ENCODE assay signal across 9 cellular contexts in the genomic region with DNA sequence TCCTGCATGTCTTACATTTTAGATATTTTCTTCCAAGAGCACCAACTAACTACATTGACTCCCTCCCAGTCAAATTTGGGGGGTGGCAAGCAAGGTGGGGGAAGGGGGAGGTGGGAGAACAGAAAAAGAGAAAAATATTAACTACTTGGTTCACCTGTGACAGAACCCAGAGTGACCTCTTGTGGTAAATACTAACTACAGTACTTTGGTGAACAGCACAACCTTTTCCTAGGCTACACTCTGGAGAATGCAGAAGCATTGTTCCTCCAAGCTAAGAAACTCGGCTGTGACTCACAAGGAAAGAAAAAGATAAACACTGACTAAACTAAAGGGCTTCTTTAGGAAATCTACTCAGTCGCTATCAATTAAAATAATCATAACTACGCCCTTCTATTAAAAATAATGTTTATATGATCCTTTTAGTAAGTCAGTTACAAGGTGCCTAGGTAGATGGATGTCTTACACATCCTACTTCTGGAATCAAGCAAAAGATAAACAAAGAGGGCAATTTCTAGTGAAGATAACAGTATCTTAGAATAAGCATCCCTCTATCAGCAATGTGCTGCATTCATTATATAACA. TPM values are rescaled to one million over a fixed set of nuclear protein-coding genes. Genes with fewer than 3 reads are reported as not detected.
A peak's percentile ranks its signal among the peaks of the same experiment; 100 is the strongest.
DNase-seq lines count a peak whose midpoint lies in the region; ATAC-seq and TF ChIP-seq lines count a peak whose summit lies in the region.
"Had no signal": no experiment of that assay in that cellular context is flagged by ENCODE, and none has a peak within 500 bp of the region (broad histone marks: within the 10 kb centered on the region; RNA-seq: fewer than 3 reads in every experiment).

No MANE protein-coding gene starts in this region.

- peak; percentile 93 for ATAC-seq in GM23338
- ATAC-seq in omental fat pad (ENCODE audit: low FRiP score), result peak; percentile 90
- no peak for ATAC-seq in activated CD8-positive, alpha-beta T cell treated with anti-CD3 and anti-CD28 coated beads for 36 hours
- no peak for ATAC-seq in HG02571 (IDR thresholded peaks at IDR 0.05; ENCODE audit: unreplicated experiment)

- H3K4me2 ChIP-seq in GM23338 (no peak overlapping the region), mammary epithelial cell (ENCODE audit: insufficient read depth, low read depth, low read length) (no peak overlapping the region)

- 41% methylated on average over 3 of the region's 3 CpGs for WGBS in mammary epithelial cell (ENCODE audit: low coverage, missing lambda C conversion rate)

- H3K27me3 Mint-ChIP-seq in GM23338 (ENCODE audit: insufficient read depth, low read depth, poor library complexity), result peaks cover 5% of the 10 kb centered on the region
- peaks cover 13% of the 10 kb centered on the region for H3K27me3 Mint-ChIP-seq in activated CD8-positive, alpha-beta T cell treated with anti-CD3 and anti-CD28 coated beads for 36 hours
- peaks cover 16% of the 10 kb centered on the region for H3K27me3 Mint-ChIP-seq in T-helper 2 cell treated with Interferon-gamma antibody and Interleukin-4, amounts not matched to agents 5 μg/mL and 100 μg/mL, for 36 hours (ENCODE audit: low read depth)

- H3K4me1 Mint-ChIP-seq in GM23338, result peaks cover 18% of the 10 kb centered on the region
- no peaks in the 10 kb centered on the region for H3K4me1 Mint-ChIP-seq in activated CD8-positive, alpha-beta T cell treated with anti-CD3 and anti-CD28 coated beads for 36 hours (ENCODE audit: low read depth)
- no peaks in the 10 kb centered on the region for H3K4me1 Mint-ChIP-seq in T-helper 2 cell treated with Interferon-gamma antibody and Interleukin-4, amounts not matched to agents 5 μg/mL and 100 μg/mL, for 36 hours (ENCODE audit: low read depth)

- dilution Hi-C loops in mammary epithelial cell (cut with HindIII; ENCODE audit: low sequenced_read_pairs), result no loop called here

- CTCF ChIA-PET in mammary epithelial cell (lab: Charles Lee; ENCODE audit: low non-redundant PET), result no interaction called here
- CTCF ChIA-PET in activated CD8-positive, alpha-beta T cell treated with anti-CD3 and anti-CD28 coated beads for 36 hours (lab: Charles Lee), result no interaction called here

- TF ChIP-seq CTCF in GM23338 (conservative IDR thresholded peaks at IDR 0.05; ENCODE audit: low read depth in 2 of 2) (peak; percentile 63 to 73), mammary epithelial cell (conservative IDR thresholded peaks at IDR 0.05 in 1 of 2, IDR thresholded peaks at IDR 0.05 in 1 of 2; ENCODE audit: extremely low read depth in 1 of 2, insufficient read depth in 1 of 2, low read depth in 1 of 2, low read length in 2 of 2) (peak; percentile 40 to 65), omental fat pad (IDR thresholded peaks at IDR 0.05) (no peak)
- no peak for TF ChIP-seq CTCF in activated CD8-positive, alpha-beta T cell treated with anti-CD3 and anti-CD28 coated beads for 36 hours (IDR thresholded peaks at IDR 0.05)

- H3K27me3 ChIP-seq in GM23338 (ENCODE audit: insufficient read depth) (peaks cover 23% of the 10 kb centered on the region), mammary epithelial cell (ENCODE audit: insufficient read depth, low read length) (no peaks in the 10 kb centered on the region)

- DNase-seq in GM23338 (ENCODE audit: low spot score), result peak; percentile 81
- DNase-seq in NCI-H2107 (lab: John Stamatoyannopoulos, UW), result peak; percentile 21
- peak; percentile 74 for DNase-seq in mammary epithelial cell
- DNase-seq in omental fat pad (ENCODE audit: low spot score), result no peak
- no peak for DNase-seq in SKM-1 treated with dmso at 0.1 percent for 144 hours (lab: John Stamatoyannopoulos, UW; ENCODE audit: unreplicated experiment)
- DNase-seq in activated CD8-positive, alpha-beta T cell treated with anti-CD3 and anti-CD28 coated beads for 36 hours, result no peak
- no peak for DNase-seq in T-helper 2 cell treated with Interferon-gamma antibody and Interleukin-4, amounts not matched to agents 5 μg/mL and 100 μg/mL, for 36 hours (ENCODE audit: low spot score)
- DNase-seq: activated effector memory CD4-positive, alpha-beta T cell treated with anti-CD3 and anti-CD28 coated beads, Interleukin-2, amount 50 U/mL, for 16 hours had no signal

- POLR2A ChIA-PET in activated CD8-positive, alpha-beta T cell treated with anti-CD3 and anti-CD28 coated beads for 36 hours (lab: Charles Lee), result no interaction called here

- no peak overlapping the region for H3K9ac ChIP-seq in mammary epithelial cell (ENCODE audit: insufficient read depth, low read length)

- in situ Hi-C loops in mammary epithelial cell (cut with MboI; ENCODE audit: low sequenced_read_pairs in 2 of 2), result loop anchor here in 1 of 2 donors (10.0 kb wide), 1 partner anchor 855 kb away; no protein-coding TSS in a partner anchor

- H3K79me2 ChIP-seq in GM23338 (replicated peaks; ENCODE audit: insufficient read depth) (no peaks in the 10 kb centered on the region), mammary epithelial cell (ENCODE audit: insufficient read depth, low read length) (no peaks in the 10 kb centered on the region)

- H3K36me3 Mint-ChIP-seq in GM23338 (ENCODE audit: low read depth), result no peaks in the 10 kb centered on the region
- no peaks in the 10 kb centered on the region for H3K36me3 Mint-ChIP-seq in activated CD8-positive, alpha-beta T cell treated with anti-CD3 and anti-CD28 coated beads for 36 hours (ENCODE audit: low read depth)
- H3K36me3 Mint-ChIP-seq in T-helper 2 cell treated with Interferon-gamma antibody and Interleukin-4, amounts not matched to agents 5 μg/mL and 100 μg/mL, for 36 hours (ENCODE audit: low read depth), result no peaks in the 10 kb centered on the region

- H4K20me1 ChIP-seq in GM23338 (replicated peaks; ENCODE audit: insufficient read depth) (no peaks in the 10 kb centered on the region), mammary epithelial cell (ENCODE audit: insufficient read depth, low read length) (no peaks in the 10 kb centered on the region)

- no TSS peak for BruUV-seq in mammary epithelial cell (replicated peaks; lab: Mats Ljungman, UMichigan)

- no peak overlapping the region for H3K27ac Mint-ChIP-seq in GM23338
- no peak overlapping the region for H3K27ac Mint-ChIP-seq in activated CD8-positive, alpha-beta T cell treated with anti-CD3 and anti-CD28 coated beads for 36 hours
- no peak overlapping the region for H3K27ac Mint-ChIP-seq in T-helper 2 cell treated with Interferon-gamma antibody and Interleukin-4, amounts not matched to agents 5 μg/mL and 100 μg/mL, for 36 hours

- H3K36me3 ChIP-seq in GM23338 (ENCODE audit: insufficient read depth) (no peaks in the 10 kb centered on the region), mammary epithelial cell (ENCODE audit: insufficient read depth, low read length) (no peaks in the 10 kb centered on the region)

- H3K9me3 ChIP-seq in mammary epithelial cell (replicated peaks; ENCODE audit: insufficient read depth, low read length), result no peaks in the 10 kb centered on the region

- H3K4me1 ChIP-seq in GM23338 (ENCODE audit: insufficient read depth), result peaks cover 8% of the 10 kb centered on the region
- H3K4me1 ChIP-seq in mammary epithelial cell (ENCODE audit: insufficient read depth, low read length), result no peaks in the 10 kb centered on the region

- H3F3A ChIP-seq in GM23338 (replicated peaks; ENCODE audit: low read depth), result no peaks in the 10 kb centered on the region

- no peak overlapping the region for H3K4me3 ChIP-seq in GM23338
- H3K4me3 ChIP-seq in mammary epithelial cell (replicated peaks in 1 of 3; ENCODE audit: insufficient read depth in 1 of 3, low read depth in 2 of 3, low read length in 3 of 3), result no peak overlapping the region

- H3K27ac ChIP-seq in GM23338 (ENCODE audit: low read depth) (no peak overlapping the region), mammary epithelial cell (ENCODE audit: insufficient read depth, low read depth, low read length) (no peak overlapping the region)

- no peak overlapping the region for H3K4me3 Mint-ChIP-seq in GM23338
- H3K4me3 Mint-ChIP-seq in activated CD8-positive, alpha-beta T cell treated with anti-CD3 and anti-CD28 coated beads for 36 hours, result no peak overlapping the region
- H3K4me3 Mint-ChIP-seq in T-helper 2 cell treated with Interferon-gamma antibody and Interleukin-4, amounts not matched to agents 5 μg/mL and 100 μg/mL, for 36 hours, result no peak overlapping the region

- intact Hi-C loops in mammary epithelial cell (cut with micrococcal nuclease), result loop anchor here (1.0 to 5.0 kb wide), 4 partner anchors 132 to 878 kb away; no protein-coding TSS in a partner anchor
- intact Hi-C loops in activated CD8-positive, alpha-beta T cell treated with anti-CD3 and anti-CD28 coated beads for 36 hours (cut with micrococcal nuclease), result no loop called here

- no peak overlapping the region for H2AFZ ChIP-seq in GM23338
- H2AFZ ChIP-seq in mammary epithelial cell (ENCODE audit: low read depth, low read length), result no peak overlapping the region

- no peaks in the 10 kb centered on the region for H3K9me3 Mint-ChIP-seq in GM23338
- no peaks in the 10 kb centered on the region for H3K9me3 Mint-ChIP-seq in activated CD8-positive, alpha-beta T cell treated with anti-CD3 and anti-CD28 coated beads for 36 hours
- no peaks in the 10 kb centered on the region for H3K9me3 Mint-ChIP-seq in T-helper 2 cell treated with Interferon-gamma antibody and Interleukin-4, amounts not matched to agents 5 μg/mL and 100 μg/mL, for 36 hours

- no peaks in the 10 kb centered on the region for H3K9me2 ChIP-seq in GM23338 (ENCODE audit: insufficient read depth)

RNA-seq across cellular contexts. Expression of a gene that starts 5.4 kb away (rescaled TPM):
- 0.83 and 0.97 TPM in 2 replicates for total RNA-seq in GM23338 (2014; rRNA removed; shearing (Covaris generic))
- polyA plus RNA-seq in GM23338 (2016; fragmentation: Nextera tagmentation; extraction: Ambion mirVana) (0.30 and 0.71 TPM in 2 replicates), mammary epithelial cell (0.01 TPM)
- total RNA-seq in mammary epithelial cell (not detected), omental fat pad (1 to 10 TPM in 3 of 4 donors, not detected in 1; 1.1 to 6.2 (median 1.1) TPM)
- polyA minus RNA-seq in mammary epithelial cell, result not detected
- not detected for total RNA-seq in activated CD8-positive, alpha-beta T cell treated with anti-CD3 and anti-CD28 coated beads for 36 hours

Comparison
In these comparisons a context has a peak if more than half of its experiments do, and no peak if none do; other contexts are left out.
1. ATAC-seq: peak in GM23338 (single experiment) and omental fat pad (single experiment); none in activated CD8-positive, alpha-beta T cell treated with anti-CD3 and anti-CD28 coated beads for 36 hours (single experiment) and HG02571 (single experiment).
2. DNase-seq: peak in GM23338 (single experiment), NCI-H2107 (single experiment) and mammary epithelial cell (single experiment); none in omental fat pad (single experiment), SKM-1 treated with dmso at 0.1 percent for 144 hours (single experiment), activated CD8-positive, alpha-beta T cell treated with anti-CD3 and anti-CD28 coated beads for 36 hours (single experiment) and T-helper 2 cell treated with Interferon-gamma antibody and Interleukin-4, amounts not matched to agents 5 μg/mL and 100 μg/mL, for 36 hours (single experiment).
3. CTCF ChIP-seq: peak in GM23338 (2 of 2) and mammary epithelial cell (2 of 2); none in omental fat pad (0 of 3) and activated CD8-positive, alpha-beta T cell treated with anti-CD3 and anti-CD28 coated beads for 36 hours (single experiment).